Comparison of ENCODE assay signal across 8 cellular contexts in the genomic region with DNA sequence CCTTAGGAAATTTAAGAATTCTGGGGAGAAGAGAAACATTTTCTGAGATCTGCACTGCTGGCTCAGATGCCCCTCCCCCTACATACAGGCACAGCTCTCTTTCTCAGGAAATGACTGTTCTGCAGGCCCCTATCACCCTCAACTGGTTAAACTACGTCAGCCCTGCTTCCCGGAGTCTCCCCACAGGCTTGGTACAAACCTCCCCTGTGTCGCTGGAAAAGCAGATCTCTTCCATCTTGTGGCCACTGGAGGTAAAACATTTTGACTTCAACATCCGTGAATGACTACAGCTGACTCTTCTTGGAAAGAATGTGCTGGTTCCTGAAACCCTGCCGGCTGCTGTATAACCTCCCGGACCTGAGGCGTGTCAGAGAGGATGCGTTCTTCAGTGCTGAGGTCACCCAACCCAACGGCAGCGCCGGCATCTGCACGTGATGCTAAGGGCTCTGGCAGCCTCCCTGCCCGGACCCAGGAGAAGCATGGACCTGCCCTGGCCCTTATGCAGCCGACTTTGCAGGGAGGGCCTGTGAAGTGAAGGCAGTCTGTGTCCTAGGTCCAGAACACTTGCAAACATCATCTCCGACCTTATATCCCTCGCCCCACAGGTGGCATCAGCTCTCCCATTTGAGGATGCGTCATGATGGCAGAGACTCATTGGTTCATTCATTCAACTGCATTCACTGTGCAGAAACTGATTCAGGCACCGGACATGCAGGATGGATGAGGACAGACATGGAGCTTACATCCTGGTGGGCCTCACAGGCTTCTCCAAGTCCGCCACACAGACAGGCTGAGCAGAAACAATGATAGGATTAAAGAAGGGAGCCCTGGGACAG.
DNase-seq lines count a peak whose midpoint lies in the region; ATAC-seq, FAIRE-seq and TF ChIP-seq lines count a peak whose summit lies in the region.

No MANE protein-coding gene starts in this region.

- in situ Hi-C loops in SK-MEL-5 (cut with HindIII; ENCODE audit: low pct_unique_long_range_greater_than_20kb, low sequenced_read_pairs) = no loop called here

- no peaks in the 10 kb centered on the region for H3K27me3 ChIP-seq in thoracic aorta (replicated peaks; ENCODE audit: insufficient read depth)

- H3K27ac Mint-ChIP-seq in activated naive CD4-positive, alpha-beta T cell treated with anti-CD3 and anti-CD28 coated beads, Interleukin-2, amount 50 U/mL, for 72 hours = peak overlapping the region; percentile 84 to 89

- no peaks in the 10 kb centered on the region for H3K9me3 ChIP-seq in thoracic aorta

- DNase-seq in D721Med (ENCODE audit: insufficient read length, low spot score) (peak; percentile 66), LHCN-M2 (ENCODE audit: low read depth) (peak; percentile 100), SK-MEL-5 (ENCODE audit: low read depth, low spot score) (peak; percentile 96), glomerular endothelial cell (ENCODE audit: extremely low read depth, low read depth, low spot score) (peak; percentile 100), omental fat pad (ENCODE audit: low spot score) (peak; percentile 64), thoracic aorta (ENCODE audit: low spot score) (peak; percentile 86)
- DNase-seq in activated naive CD4-positive, alpha-beta T cell treated with anti-CD3 and anti-CD28 coated beads, Interleukin-2, amount 50 U/mL, for 72 hours (ENCODE audit: low spot score in 2 of 2) = peak; percentile 78 to 89

- H3K36me3 Mint-ChIP-seq in activated naive CD4-positive, alpha-beta T cell treated with anti-CD3 and anti-CD28 coated beads, Interleukin-2, amount 50 U/mL, for 72 hours = peaks cover 0 to under 1% of the 10 kb centered on the region in 2 donors

- peak; percentile 6 for FAIRE-seq in D721Med (lab: Jason Lieb, UNC)

- no peaks in the 10 kb centered on the region for H3K9me3 Mint-ChIP-seq in activated naive CD4-positive, alpha-beta T cell treated with anti-CD3 and anti-CD28 coated beads, Interleukin-2, amount 50 U/mL, for 72 hours

- H3K4me1 ChIP-seq in thoracic aorta (ENCODE audit: control insufficient read depth in 1 of 2, low read depth in 2 of 2) = peaks cover 56 to 88% of the 10 kb centered on the region in 2 donors

- H3K4me3 ChIP-seq in thoracic aorta = peak overlapping the region; percentile 58

- peak; percentile 59 for ATAC-seq in GM21717 (IDR thresholded peaks at IDR 0.05; ENCODE audit: unreplicated experiment)
- ATAC-seq in activated naive CD4-positive, alpha-beta T cell treated with anti-CD3 and anti-CD28 coated beads, Interleukin-2, amount 50 U/mL, for 72 hours = peak; percentile 85
- peak; percentile 92 for ATAC-seq in omental fat pad (ENCODE audit: low FRiP score)
- ATAC-seq in thoracic aorta (ENCODE audit: insufficient number of reproducible peaks, low FRiP score, low read depth) = peak; percentile 87

- TF ChIP-seq CTCF in D721Med (IDR thresholded peaks at IDR 0.05; ENCODE audit: insufficient read depth, missing control alignments) (peak; percentile 19), omental fat pad (IDR thresholded peaks at IDR 0.05) (peak in 2 of 3 donors; percentile 47 to 60), thoracic aorta (IDR thresholded peaks at IDR 0.05) (peak; percentile 75)

- peak overlapping the region; percentile 96 to 99 for H3K27ac ChIP-seq in thoracic aorta

- H3K36me3 ChIP-seq in thoracic aorta = peaks cover 19% of the 10 kb centered on the region

Comparison
In these comparisons a context has a peak if more than half of its experiments do, and no peak if none do; other contexts are left out.
1. Peak in every context shown above with its lines: DNase-seq, ATAC-seq, H3K4me3 ChIP-seq and H3K27ac ChIP-seq.
2. CTCF ChIP-seq: peak in every context shown above with its lines; median percentile 75 in thoracic aorta; 54 in omental fat pad; 19 in D721Med.